9 cellular contexts compared by ENCODE assay signal in genomic region chr16:3101018-3101840, GRCh38. TPM values are rescaled to one million over a fixed set of nuclear protein-coding genes. Genes with fewer than 3 reads are reported as not detected.
A peak's percentile ranks its signal among the peaks of the same experiment; 100 is the strongest.
DNase-seq lines count a peak whose midpoint lies in the region; ATAC-seq, FAIRE-seq and TF ChIP-seq lines count a peak whose summit lies in the region.
"Had no signal": no experiment of that assay in that cellular context is flagged by ENCODE, and none has a peak within 500 bp of the region (broad histone marks: within the 10 kb centered on the region; RNA-seq: fewer than 3 reads in every experiment).

No MANE protein-coding gene starts in this region.

- BruUV-seq in Caco-2 (replicated peaks; lab: Mats Ljungman, UMichigan) = no TSS peak

- intact Hi-C loops in Caco-2 (cut with micrococcal nuclease; ENCODE audit: unreplicated experiment) (loop anchor here (2.0 kb wide), 1 partner anchor 34 kb away; the partner anchor contains the start of gene ZNF213), psoas muscle (cut with DNase I) (no loop called here)

- peak; percentile 25 for ATAC-seq in effector memory CD8-positive, alpha-beta T cell (replicated peaks)
- ATAC-seq in psoas muscle = no peak

- peak overlapping the region; percentile 29 for H3K4me3 Mint-ChIP-seq in Caco-2 (ENCODE audit: unreplicated experiment)
- peak overlapping the region; percentile 79 for H3K4me3 Mint-ChIP-seq in T-helper 2 cell treated with Interferon-gamma antibody and Interleukin-4, amounts not matched to agents 5 μg/mL and 100 μg/mL, for 36 hours
- peak overlapping the region; percentile 80 to 81 for H3K4me3 Mint-ChIP-seq in effector memory CD8-positive, alpha-beta T cell

- H3K36me3 Mint-ChIP-seq in Caco-2 (ENCODE audit: insufficient read depth, unreplicated experiment) = no peaks in the 10 kb centered on the region
- no peaks in the 10 kb centered on the region for H3K36me3 Mint-ChIP-seq in T-helper 2 cell treated with Interferon-gamma antibody and Interleukin-4, amounts not matched to agents 5 μg/mL and 100 μg/mL, for 36 hours (ENCODE audit: low read depth)
- peaks cover 24% of the 10 kb centered on the region for H3K36me3 Mint-ChIP-seq in effector memory CD8-positive, alpha-beta T cell (ENCODE audit: insufficient read depth)

- H3K27me3 ChIP-seq in Caco-2 (replicated peaks; ENCODE audit: control insufficient read depth, insufficient read depth, low read length) (no peaks in the 10 kb centered on the region), psoas muscle (ENCODE audit: insufficient read depth in 3 of 3, low read length in 2 of 3) (peaks cover 0 to 2% (median 0%) of the 10 kb centered on the region in 3 donors)

- DNase-seq in Caco-2 (peak in 1 of 2 experiments; percentile 50), HTR-8/SVneo (ENCODE audit: insufficient read length, low spot score) (peak; percentile 44), psoas muscle (peak in 1 of 2 donors; percentile 30), DMS79 (lab: John Stamatoyannopoulos, UW) (no peak), NCI-H2029 (lab: John Stamatoyannopoulos, UW) (no peak), NCI-H1048 (lab: John Stamatoyannopoulos, UW) (no peak)
- DNase-seq in T-helper 2 cell treated with Interferon-gamma antibody and Interleukin-4, amounts not matched to agents 5 μg/mL and 100 μg/mL, for 36 hours (ENCODE audit: low spot score) = peak; percentile 49
- peak; percentile 27 to 54 (median 41) for DNase-seq in effector memory CD8-positive, alpha-beta T cell

- CTCF ChIA-PET in Caco-2 (lab: Charles Lee) = interaction anchor here (0.6 kb wide), 1 partner anchor 1053 kb away, joined by 3 read pairs; no protein-coding TSS in a partner anchor

- H3K4me1 Mint-ChIP-seq in Caco-2 (ENCODE audit: low read depth, unreplicated experiment) = peaks cover 14% of the 10 kb centered on the region
- H3K4me1 Mint-ChIP-seq in T-helper 2 cell treated with Interferon-gamma antibody and Interleukin-4, amounts not matched to agents 5 μg/mL and 100 μg/mL, for 36 hours (ENCODE audit: low read depth) = peaks cover 40% of the 10 kb centered on the region
- H3K4me1 Mint-ChIP-seq in effector memory CD8-positive, alpha-beta T cell (ENCODE audit: low read depth in 2 of 2) = peaks cover 31 to 33% of the 10 kb centered on the region in 2 donors

- no peaks in the 10 kb centered on the region for H3K27me3 Mint-ChIP-seq in Caco-2 (ENCODE audit: insufficient read depth, unreplicated experiment)
- H3K27me3 Mint-ChIP-seq in T-helper 2 cell treated with Interferon-gamma antibody and Interleukin-4, amounts not matched to agents 5 μg/mL and 100 μg/mL, for 36 hours (ENCODE audit: low read depth) = no peaks in the 10 kb centered on the region
- H3K27me3 Mint-ChIP-seq in effector memory CD8-positive, alpha-beta T cell = no peaks in the 10 kb centered on the region

- peak overlapping the region; percentile 46 for H3K27ac ChIP-seq in psoas muscle

- TF ChIP-seq CTCF in Caco-2 (IDR thresholded peaks at IDR 0.05; ENCODE audit: insufficient read depth in 1 of 2, low read depth in 1 of 2, low read length in 1 of 2, severe bottlenecking in 1 of 2, unreplicated experiment in 1 of 2) = peak; percentile 46 to 59
- peak; percentile 34 for TF ChIP-seq CTCF in psoas muscle (IDR thresholded peaks at IDR 0.05)

- WGBS in psoas muscle, 3 donors = 52 to 61% (median 56%) methylated on average over 27 to 29 of the region's 29 CpGs

- peak overlapping the region; percentile 10 for H3K27ac Mint-ChIP-seq in Caco-2 (ENCODE audit: unreplicated experiment)
- peak overlapping the region; percentile 89 for H3K27ac Mint-ChIP-seq in T-helper 2 cell treated with Interferon-gamma antibody and Interleukin-4, amounts not matched to agents 5 μg/mL and 100 μg/mL, for 36 hours
- H3K27ac Mint-ChIP-seq in effector memory CD8-positive, alpha-beta T cell = peak overlapping the region; percentile 72 to 78

- no peaks in the 10 kb centered on the region for H3K9me3 Mint-ChIP-seq in Caco-2 (ENCODE audit: unreplicated experiment)
- H3K9me3 Mint-ChIP-seq in T-helper 2 cell treated with Interferon-gamma antibody and Interleukin-4, amounts not matched to agents 5 μg/mL and 100 μg/mL, for 36 hours = no peaks in the 10 kb centered on the region
- no peaks in the 10 kb centered on the region for H3K9me3 Mint-ChIP-seq in effector memory CD8-positive, alpha-beta T cell

- peaks cover 10% of the 10 kb centered on the region for H3K4me1 ChIP-seq in Caco-2
- peaks cover 15% of the 10 kb centered on the region for H3K4me1 ChIP-seq in psoas muscle

- H3K36me3 ChIP-seq in Caco-2 (ENCODE audit: control insufficient read depth, insufficient read depth, low read length) (no peaks in the 10 kb centered on the region), psoas muscle (ENCODE audit: insufficient read depth in 1 of 2, low read depth in 1 of 2) (no peaks in the 10 kb centered on the region)

- H3K9me3 ChIP-seq in Caco-2 = no peaks in the 10 kb centered on the region
- no peaks in the 10 kb centered on the region for H3K9me3 ChIP-seq in psoas muscle

- no peak for FAIRE-seq in HTR-8/SVneo (lab: Jason Lieb, UNC)

- H3K4me3 ChIP-seq in Caco-2 (ENCODE audit: low read depth, low read length) = no peak overlapping the region
- H3K4me3 ChIP-seq in psoas muscle = peak overlapping the region; percentile 22

- POLR2A ChIA-PET in Caco-2 (lab: Charles Lee) = interaction anchor here (0.6 kb wide), 1 partner anchor 1393 kb away, joined by 3 read pairs; no protein-coding TSS in a partner anchor

RNA-seq across cellular contexts. Expression of gene ZSCAN10, which starts 2.1 kb away (rescaled TPM):
- total RNA-seq in Caco-2 (2022) (not detected in 2 replicates), psoas muscle (under 1 TPM in 1 of 4 donors, not detected in 3; 0.16 TPM)
- under 1 TPM in 1 of 3 donors, not detected in 2; 0.07 TPM for polyA plus RNA-seq in psoas muscle
- total RNA-seq: renal cortical epithelial cell had no signal

RNA-seq across cellular contexts. Expression of gene ZNF205, which starts 11.2 kb away (rescaled TPM):
- total RNA-seq in Caco-2 (2022) (10.3 and 13.5 TPM in 2 replicates), psoas muscle (1 to 10 TPM; 1.8 to 4.1 (median 1.9) TPM)
- polyA plus RNA-seq in psoas muscle = 1 to 10 TPM; 1.9 to 5.4 (median 4.6) TPM

RNA-seq across cellular contexts. Expression of gene ZNF213, which starts 33.6 kb away (rescaled TPM):
- total RNA-seq in Caco-2 (2022) (5.3 and 5.5 TPM in 2 replicates), psoas muscle (10 to 100 TPM in 1 of 4 donors, 1 to 10 TPM in 3; 8.1 to 11.6 (median 9.2) TPM)
- polyA plus RNA-seq in psoas muscle = 10 to 100 TPM in 2 of 3 donors, 1 to 10 TPM in 1; 7.9 to 19.1 (median 18.9) TPM

RNA-seq across cellular contexts. Expression of gene IL32, which starts 35.8 kb away (rescaled TPM):
- total RNA-seq in Caco-2 (2022) (149 and 165 TPM in 2 replicates), psoas muscle (100 to 1,000 TPM in 3 of 4 donors, 10 to 100 TPM in 1; 90.5 to 192 (median 123) TPM)
- 100 to 1,000 TPM; 302 to 749 (median 618) TPM for polyA plus RNA-seq in psoas muscle

RNA-seq across cellular contexts. Expression of gene MMP25, which starts 54.9 kb away (rescaled TPM):
- total RNA-seq in Caco-2 (2022) (0.11 and 0.14 TPM in 2 replicates), psoas muscle (1 to 10 TPM in 3 of 4 donors, under 1 TPM in 1; 0.67 to 2.3 (median 1.2) TPM)
- polyA plus RNA-seq in psoas muscle = 1 to 10 TPM in 1 of 3 donors, under 1 TPM in 2; 0.13 to 1.2 (median 0.23) TPM

Comparison
In these comparisons a context has a peak if more than half of its experiments do, and no peak if none do; other contexts are left out.
1. DNase-seq: peak in HTR-8/SVneo (single experiment), T-helper 2 cell treated with Interferon-gamma antibody and Interleukin-4, amounts not matched to agents 5 μg/mL and 100 μg/mL, for 36 hours (single experiment) and effector memory CD8-positive, alpha-beta T cell (3 of 3); none in DMS79 (single experiment), NCI-H2029 (single experiment) and NCI-H1048 (single experiment).
2. H3K27ac Mint-ChIP-seq: peak in every context shown above with its lines; median percentile 89 in T-helper 2 cell treated with Interferon-gamma antibody and Interleukin-4, amounts not matched to agents 5 μg/mL and 100 μg/mL, for 36 hours; 75 in effector memory CD8-positive, alpha-beta T cell; 10 in Caco-2.
3. H3K4me3 Mint-ChIP-seq: peak in every context shown above with its lines; median percentile 80 in effector memory CD8-positive, alpha-beta T cell; 79 in T-helper 2 cell treated with Interferon-gamma antibody and Interleukin-4, amounts not matched to agents 5 μg/mL and 100 μg/mL, for 36 hours; 29 in Caco-2.